9 cellular contexts compared by ENCODE assay signal in the genomic region with DNA sequence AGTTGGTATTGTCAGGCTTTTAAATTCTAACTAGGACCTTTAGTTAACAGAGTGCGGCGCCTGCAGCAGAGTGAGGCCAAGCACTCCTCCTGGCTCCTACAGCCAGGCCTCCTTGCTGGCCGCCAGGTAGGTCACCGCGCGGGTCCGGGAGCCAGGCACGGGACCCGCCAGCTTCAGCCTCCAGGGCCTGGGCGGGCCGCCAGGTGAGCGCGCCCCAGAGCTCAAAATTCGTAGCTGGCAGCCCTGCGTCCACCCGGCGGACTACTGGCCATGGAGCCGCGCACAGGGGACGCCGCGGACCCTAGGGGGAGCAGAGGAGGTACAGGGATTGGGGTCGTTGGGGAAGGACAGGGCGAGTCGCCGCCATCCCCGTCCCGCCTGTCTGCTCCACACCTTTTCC. TPM values are rescaled to one million over a fixed set of nuclear protein-coding genes. Genes with fewer than 3 reads are reported as not detected.
DNase-seq lines count a peak whose midpoint lies in the region; ATAC-seq, FAIRE-seq and TF ChIP-seq lines count a peak whose summit lies in the region.
"Had no signal": no experiment of that assay in that cellular context is flagged by ENCODE, and none has a peak within 500 bp of the region (broad histone marks: within the 10 kb centered on the region; RNA-seq: fewer than 3 reads in every experiment).

A gene (plus strand): TSS at position 139 of the 400 bp plus-strand sequence. CDS start 132 bp downstream, at position 271.

- H2AFZ ChIP-seq in mesenchymal stem cell (ENCODE audit: low read depth, low read length) = peak within 1 kb of the TSS; percentile 23

- no peak within 1 kb of the TSS for H2AK5ac ChIP-seq in mesenchymal stem cell (ENCODE audit: low read length, severe bottlenecking)

- intact Hi-C loops in heart left ventricle (cut with DNase I) (no loop called here), Right ventricle myocardium superior (cut with DNase I) (no loop called here)

- H4K8ac ChIP-seq in mesenchymal stem cell (ENCODE audit: low read length) = peak within 1 kb of the TSS; percentile 96

- TF ChIP-seq POLR2A in heart left ventricle (IDR thresholded peaks at IDR 0.05) = no peak

- DNase-seq in heart left ventricle (no peak), Right ventricle myocardium superior (no peak), bronchial epithelial cell (ENCODE audit: low read depth) (no peak), mesenchymal stem cell (no peak), ureter (ENCODE audit: low spot score) (no peak), SHP77 (lab: John Stamatoyannopoulos, UW) (no peak)
- DNase-seq: midbrain had no signal

- H2BK15ac ChIP-seq in mesenchymal stem cell (ENCODE audit: low read depth, poor library complexity, severe bottlenecking) = no peak within 1 kb of the TSS

- ATAC-seq in heart left ventricle = no peak
- ATAC-seq in Right ventricle myocardium superior (ENCODE audit: poor library complexity) = no peak
- no peak for ATAC-seq in HG03571 (IDR thresholded peaks at IDR 0.05; ENCODE audit: unreplicated experiment)
- ATAC-seq in HG02938 (IDR thresholded peaks at IDR 0.05; ENCODE audit: unreplicated experiment) = no peak

- H3K4me3 ChIP-seq in heart left ventricle = peak within 1 kb of the TSS in 10 of 12 donors; percentile 27 to 61 (median 52)
- peak within 1 kb of the TSS; percentile 40 for H3K4me3 ChIP-seq in bronchial epithelial cell (ENCODE audit: low read depth, low read length)
- peak within 1 kb of the TSS; percentile 53 to 73 for H3K4me3 ChIP-seq in mesenchymal stem cell (ENCODE audit: insufficient read depth in 1 of 2, low read depth in 1 of 2, low read length in 2 of 2)

- H3K18ac ChIP-seq in mesenchymal stem cell (ENCODE audit: low read depth in 1 of 2, low read length in 2 of 2) = peak within 1 kb of the TSS; percentile 54 to 78

- no peaks in the 10 kb centered on the region for H3K36me3 ChIP-seq in heart left ventricle
- no peaks in the 10 kb centered on the region for H3K36me3 ChIP-seq in bronchial epithelial cell (ENCODE audit: control insufficient read depth, insufficient read depth, low read length)
- no peaks in the 10 kb centered on the region for H3K36me3 ChIP-seq in mesenchymal stem cell (ENCODE audit: control insufficient read depth in 1 of 2, insufficient read depth in 2 of 2, low read depth in 1 of 2, low read length in 2 of 2)

- peak within 1 kb of the TSS; percentile 83 to 99 (median 91) for H3K27ac ChIP-seq in heart left ventricle
- peak within 1 kb of the TSS; percentile 47 for H3K27ac ChIP-seq in mesenchymal stem cell (ENCODE audit: low read length, poor library complexity, severe bottlenecking)

- H2BK5ac ChIP-seq in mesenchymal stem cell (ENCODE audit: low read depth, low read length, poor library complexity, severe bottlenecking) = no peak within 1 kb of the TSS

- H3K14ac ChIP-seq in mesenchymal stem cell (ENCODE audit: low read length in 2 of 2) = no peak within 1 kb of the TSS

- no peak for FAIRE-seq in bronchial epithelial cell (lab: Jason Lieb, UNC)

- no peaks in the 10 kb centered on the region for H3K79me1 ChIP-seq in mesenchymal stem cell (replicated peaks; ENCODE audit: low read length, poor library complexity, severe bottlenecking)

- H3K23ac ChIP-seq in mesenchymal stem cell (ENCODE audit: low read length in 2 of 2) = no peak within 1 kb of the TSS

- H2BK12ac ChIP-seq in mesenchymal stem cell (ENCODE audit: low read length in 2 of 2) = no peak within 1 kb of the TSS

- H4K91ac ChIP-seq in mesenchymal stem cell (ENCODE audit: low read length) = peak within 1 kb of the TSS; percentile 61

- no peaks in the 10 kb centered on the region for H3K9me3 ChIP-seq in heart left ventricle
- no peaks in the 10 kb centered on the region for H3K9me3 ChIP-seq in mesenchymal stem cell (ENCODE audit: control insufficient read depth, low read length)

- H3K4me1 ChIP-seq in heart left ventricle = peaks cover 0 to 17% (median 2%) of the 10 kb centered on the region in 12 donors
- H3K4me1 ChIP-seq in mesenchymal stem cell (ENCODE audit: control insufficient read depth, insufficient read depth, low read depth, low read length) = peaks cover 8% of the 10 kb centered on the region

- H3K9ac ChIP-seq in mesenchymal stem cell (ENCODE audit: low read length) = peak within 1 kb of the TSS; percentile 82

- H3K27me3 ChIP-seq in heart left ventricle (no peaks in the 10 kb centered on the region), bronchial epithelial cell (ENCODE audit: control insufficient read depth, insufficient read depth, low read length) (no peaks in the 10 kb centered on the region), mesenchymal stem cell (ENCODE audit: control insufficient read depth in 1 of 2, insufficient read depth in 1 of 2, low read length in 2 of 2) (no peaks in the 10 kb centered on the region)

- peak within 1 kb of the TSS; percentile 50 for H3K4me2 ChIP-seq in mesenchymal stem cell (ENCODE audit: low read length, poor library complexity, severe bottlenecking)

- TF ChIP-seq CTCF in heart left ventricle (IDR thresholded peaks at IDR 0.05) (no peak), bronchial epithelial cell (IDR thresholded peaks at IDR 0.05; ENCODE audit: insufficient read depth, low read length, severe bottlenecking) (no peak)

- WGBS in heart left ventricle, 4 donors = 67 to 92% (median 76%) methylated on average over 5 to 28 of the region's 28 CpGs
- WGBS in mesenchymal stem cell = 59% methylated on average over 18 of the region's 28 CpGs

- peak within 1 kb of the TSS in 1 of 2 experiments; percentile 41 for H3K4ac ChIP-seq in mesenchymal stem cell (ENCODE audit: low read depth in 1 of 2, low read length in 2 of 2)

- H2BK120ac ChIP-seq in mesenchymal stem cell (ENCODE audit: low read depth, low read length) = no peak within 1 kb of the TSS

RNA-seq across cellular contexts. Expression of the gene that starts here (rescaled TPM):
- total RNA-seq in heart left ventricle (1 to 10 TPM; 2.6 to 7.1 (median 3.3) TPM), Right ventricle myocardium superior (5.3 TPM), bronchial epithelial cell (3.7 and 4.6 TPM in 2 replicates), ureter (12.8 TPM)
- 1 to 10 TPM; 2.9 to 6.7 TPM for polyA plus RNA-seq in heart left ventricle
- 0.83 TPM for polyA plus RNA-seq in mesenchymal stem cell (2013, experiment 1 of 2)
- polyA plus RNA-seq in mesenchymal stem cell (2013, experiment 2 of 2) = 0.66 TPM
